20 cellular contexts compared by ENCODE assay signal in genomic region chr10:12459338-12459737, GRCh38.
A peak's percentile ranks its signal among the peaks of the same experiment; 100 is the strongest.
DNase-seq lines count a peak whose midpoint lies in the region; ATAC-seq and TF ChIP-seq lines count a peak whose summit lies in the region.
"Had no signal": no experiment of that assay in that cellular context is flagged by ENCODE, and none has a peak within 500 bp of the region (broad histone marks: within the 10 kb centered on the region; RNA-seq: fewer than 3 reads in every experiment).

No MANE protein-coding gene starts in this region.

- no peak overlapping the region for H2BK15ac ChIP-seq in mesenchymal stem cell (ENCODE audit: low read depth, poor library complexity, severe bottlenecking)

- peak; percentile 43 for DNase-seq in brain microvascular endothelial cell
- DNase-seq in mesenchymal stem cell, result no peak
- no peak for DNase-seq in iPS-NIHi7 (ENCODE audit: extremely low spot score)
- no peak for DNase-seq in sciatic nerve (ENCODE audit: low spot score)
- DNase-seq in NK-92 (lab: John Stamatoyannopoulos, UW; ENCODE audit: unreplicated experiment), result no peak
- DNase-seq: CD4-positive, CD25-positive, alpha-beta regulatory T cell; DMS153; DND-41; IMR-90; MM.1S; NCI-H2029; NCI-H446; NCI-H524 treated with DMSO at 0.1 percent for 48 hours; NCI-H774; NK-92 treated with Interleukin-12 subunit alpha and Interleukin-12 subunit beta, amount 100 ng/mL, for 24 hours; PC-3 had no signal

- H4K8ac ChIP-seq in mesenchymal stem cell (ENCODE audit: low read length), result no peak overlapping the region

- H3K79me1 ChIP-seq in mesenchymal stem cell (replicated peaks; ENCODE audit: low read length, poor library complexity, severe bottlenecking), result peaks cover 39% of the 10 kb centered on the region

- ATAC-seq in SK-N-SH treated with all-trans-retinoic acid at 6 μM for 48 hours, result peak; percentile 64
- no peak for ATAC-seq in GM19455 (IDR thresholded peaks at IDR 0.05; ENCODE audit: unreplicated experiment)
- ATAC-seq in sciatic nerve, result no peak
- ATAC-seq: PC-3 had no signal

- H3K36me3 ChIP-seq in brain microvascular endothelial cell (replicated peaks) (no peaks in the 10 kb centered on the region), mesenchymal stem cell (ENCODE audit: control insufficient read depth in 1 of 2, insufficient read depth in 2 of 2, low read depth in 1 of 2, low read length in 2 of 2) (no peaks in the 10 kb centered on the region)
- H3K36me3 ChIP-seq: BLaER1 had no signal

- H3K4me2 ChIP-seq in mesenchymal stem cell (ENCODE audit: low read length, poor library complexity, severe bottlenecking), result no peak overlapping the region
- H3K4me2 ChIP-seq: BLaER1, KMS-11 had no signal

- no peak for TF ChIP-seq CTCF in brain microvascular endothelial cell (IDR thresholded peaks at IDR 0.05; ENCODE audit: low read depth, low read length, missing control alignments)

- H2BK120ac ChIP-seq in mesenchymal stem cell (ENCODE audit: low read depth, low read length), result no peak overlapping the region

- no peak overlapping the region for H2BK12ac ChIP-seq in mesenchymal stem cell (ENCODE audit: low read length in 2 of 2)

- peak overlapping the region; percentile 85 for H3K27ac ChIP-seq in brain microvascular endothelial cell
- no peak overlapping the region for H3K27ac ChIP-seq in mesenchymal stem cell (ENCODE audit: low read length, poor library complexity, severe bottlenecking)
- H3K27ac ChIP-seq: KMS-11 had no signal

- no peak overlapping the region for H3K18ac ChIP-seq in mesenchymal stem cell (ENCODE audit: low read depth in 1 of 2, low read length in 2 of 2)

- H3K27me3 ChIP-seq in brain microvascular endothelial cell (replicated peaks) (no peaks in the 10 kb centered on the region), mesenchymal stem cell (ENCODE audit: control insufficient read depth in 1 of 2, insufficient read depth in 1 of 2, low read length in 2 of 2) (no peaks in the 10 kb centered on the region)
- H3K27me3 ChIP-seq: BLaER1 had no signal

- no peaks in the 10 kb centered on the region for H3K9me3 ChIP-seq in mesenchymal stem cell (ENCODE audit: control insufficient read depth, low read length)
- H3K9me3 ChIP-seq: BLaER1 had no signal

- H3K14ac ChIP-seq in mesenchymal stem cell (ENCODE audit: low read length in 2 of 2), result no peak overlapping the region

- in situ Hi-C loops in brain microvascular endothelial cell (cut with HindIII; ENCODE audit: low pct_ligation_motif_present, low sequenced_read_pairs), result no loop called here

- no peak overlapping the region for H2AFZ ChIP-seq in mesenchymal stem cell (ENCODE audit: low read depth, low read length)

- H3K9ac ChIP-seq in mesenchymal stem cell (ENCODE audit: low read length), result peak overlapping the region; percentile 73
- H3K9ac ChIP-seq: BLaER1, KMS-11 had no signal

- WGBS in mesenchymal stem cell, result 94% methylated on average over 1 of the region's 4 CpGs

- H2BK5ac ChIP-seq in mesenchymal stem cell (ENCODE audit: low read depth, low read length, poor library complexity, severe bottlenecking), result no peak overlapping the region

- no peak overlapping the region for H4K91ac ChIP-seq in mesenchymal stem cell (ENCODE audit: low read length)

- H3K23ac ChIP-seq in mesenchymal stem cell (ENCODE audit: low read length in 2 of 2), result no peak overlapping the region

- H3K4me3 ChIP-seq in brain microvascular endothelial cell (ENCODE audit: low read depth, low read length) (no peak overlapping the region), mesenchymal stem cell (ENCODE audit: insufficient read depth in 1 of 2, low read depth in 1 of 2, low read length in 2 of 2) (no peak overlapping the region)
- H3K4me3 ChIP-seq: BLaER1 had no signal

- no peak overlapping the region for H2AK5ac ChIP-seq in mesenchymal stem cell (ENCODE audit: low read length, severe bottlenecking)

- intact Hi-C loops in sciatic nerve (cut with DNase I), result no loop called here

- peaks cover 4% of the 10 kb centered on the region for H3K4me1 ChIP-seq in mesenchymal stem cell (ENCODE audit: control insufficient read depth, insufficient read depth, low read depth, low read length)
- H3K4me1 ChIP-seq: BLaER1 had no signal

- no peak overlapping the region for H3K4ac ChIP-seq in mesenchymal stem cell (ENCODE audit: low read depth in 1 of 2, low read length in 2 of 2)

TF ChIP-seq in SK-N-SH treated with all-trans-retinoic acid at 6 μM for 48 hours, 23 proteins besides CTCF, POLR2A, EP300 and RAD21:
- TF ChIP-seq ISL1 (CRISPR knock-in tag; IDR thresholded peaks at IDR 0.05) (peak; percentile 21; the same call in 1 of the 2 replicates), ZFP3 (CRISPR knock-in tag; IDR thresholded peaks at IDR 0.05) (no peak)
